19 cellular contexts compared by ENCODE assay signal in the genomic region with DNA sequence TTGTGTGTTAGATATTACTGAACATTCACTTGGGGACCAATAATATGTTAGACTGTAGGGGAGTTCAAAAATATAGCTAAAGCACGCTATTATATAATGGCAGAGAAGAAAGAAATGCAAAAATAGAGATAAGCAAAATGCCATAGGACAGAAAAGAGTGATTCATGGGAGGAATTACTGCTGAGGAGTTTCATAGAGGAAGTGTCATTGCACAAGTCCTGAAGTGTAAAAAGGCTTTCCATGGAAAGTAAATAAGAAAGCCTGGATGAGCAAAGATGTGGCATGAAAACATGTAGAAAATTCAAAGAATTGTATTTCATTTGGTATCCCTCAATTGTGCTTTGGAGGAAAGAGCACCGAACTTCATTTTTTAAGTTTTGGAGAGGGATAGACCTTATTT. TPM values are rescaled to one million over a fixed set of nuclear protein-coding genes. Genes with fewer than 3 reads are reported as not detected.
DNase-seq lines count a peak whose midpoint lies in the region; FAIRE-seq and TF ChIP-seq lines count a peak whose summit lies in the region.
"Had no signal": no experiment of that assay in that cellular context is flagged by ENCODE, and none has a peak within 500 bp of the region (broad histone marks: within the 10 kb centered on the region; RNA-seq: fewer than 3 reads in every experiment).

No MANE protein-coding gene starts in this region.

- peaks cover 24 to 31% of the 10 kb centered on the region in 2 donors for H3K36me3 Mint-ChIP-seq in CD14-positive monocyte

- intact Hi-C loops in CD14-positive monocyte (cut with micrococcal nuclease), result loop anchor here (2.0 to 10.0 kb wide), 3 partner anchors 97 to 175 kb away; no protein-coding TSS in a partner anchor

- no peak overlapping the region for H3K4me3 Mint-ChIP-seq in CD14-positive monocyte
- H3K4me3 Mint-ChIP-seq: activated CD4-positive, alpha-beta T cell treated with anti-CD3 and anti-CD28 coated beads, Interleukin-2, amount 10 ng/mL, durations not matched to agents 24 days and 14 days; activated naive CD4-positive, alpha-beta T cell treated with anti-CD3 and anti-CD28 coated beads for 36 hours had no signal

- H3K27me3 Mint-ChIP-seq in CD14-positive monocyte (ENCODE audit: low read depth in 3 of 3), result no peaks in the 10 kb centered on the region
- H3K27me3 Mint-ChIP-seq: activated CD4-positive, alpha-beta T cell treated with anti-CD3 and anti-CD28 coated beads, Interleukin-2, amount 10 ng/mL, durations not matched to agents 24 days and 14 days had no signal

- H3K4me2 ChIP-seq in MM.1S (ENCODE audit: low read depth, low read length), result no peak overlapping the region

- H3K9me2 ChIP-seq in MM.1S (replicated peaks; ENCODE audit: insufficient read depth, low read length), result no peaks in the 10 kb centered on the region

- H3K27ac ChIP-seq in MM.1S (ENCODE audit: low read length), result no peak overlapping the region
- H3K27ac ChIP-seq: thyroid gland had no signal

- peak overlapping the region; percentile 23 to 83 (median 69) for H3K27ac Mint-ChIP-seq in CD14-positive monocyte
- H3K27ac Mint-ChIP-seq: activated CD4-positive, alpha-beta T cell treated with anti-CD3 and anti-CD28 coated beads, Interleukin-2, amount 10 ng/mL, durations not matched to agents 24 days and 14 days; activated naive CD4-positive, alpha-beta T cell treated with anti-CD3 and anti-CD28 coated beads for 36 hours had no signal

- no peaks in the 10 kb centered on the region for H3K9me3 Mint-ChIP-seq in CD14-positive monocyte
- H3K9me3 Mint-ChIP-seq: activated CD4-positive, alpha-beta T cell treated with anti-CD3 and anti-CD28 coated beads, Interleukin-2, amount 10 ng/mL, durations not matched to agents 24 days and 14 days; activated naive CD4-positive, alpha-beta T cell treated with anti-CD3 and anti-CD28 coated beads for 36 hours had no signal

- H3K9me3 ChIP-seq in adipocyte (ENCODE audit: control insufficient read depth, low read length) (no peaks in the 10 kb centered on the region), MM.1S (replicated peaks; ENCODE audit: insufficient read depth, low read length) (no peaks in the 10 kb centered on the region)
- H3K9me3 ChIP-seq: thyroid gland had no signal

- no peak for FAIRE-seq in RCC 7860 (lab: Jason Lieb, UNC)
- FAIRE-seq: D721Med, GM12878, small intestine had no signal

- TF ChIP-seq CTCF in CD14-positive monocyte (IDR thresholded peaks at IDR 0.05) (no peak), fibroblast of villous mesenchyme (IDR thresholded peaks at IDR 0.05; ENCODE audit: insufficient read depth, low read depth, low read length) (no peak), MM.1S (IDR thresholded peaks at IDR 0.05; ENCODE audit: low read length) (no peak)

- no peak overlapping the region for H3K4me3 ChIP-seq in adipocyte (ENCODE audit: low read length)
- H3K4me3 ChIP-seq in fibroblast of villous mesenchyme (ENCODE audit: low read depth, low read length), result no peak overlapping the region
- H3K4me3 ChIP-seq in MM.1S (ENCODE audit: low read length), result no peak overlapping the region
- H3K4me3 ChIP-seq: GM12878, thyroid gland had no signal

- no peaks in the 10 kb centered on the region for H3K27me3 ChIP-seq in adipocyte (replicated peaks; ENCODE audit: control insufficient read depth, insufficient read depth, low read length)
- no peaks in the 10 kb centered on the region for H3K27me3 ChIP-seq in MM.1S (replicated peaks; ENCODE audit: insufficient read depth, low read length)
- H3K27me3 ChIP-seq: thyroid gland had no signal

- H3K4me1 Mint-ChIP-seq in CD14-positive monocyte, result peaks cover 15% of the 10 kb centered on the region

- H2AFZ ChIP-seq in MM.1S (ENCODE audit: low read length), result no peak overlapping the region

- H3K4me1 ChIP-seq in adipocyte (ENCODE audit: control insufficient read depth, insufficient read depth, low read length), result peaks cover 17% of the 10 kb centered on the region
- H3K4me1 ChIP-seq in MM.1S (ENCODE audit: low read length), result peaks cover 17% of the 10 kb centered on the region
- H3K4me1 ChIP-seq: thyroid gland had no signal

- no peak for DNase-seq in CD14-positive monocyte (ENCODE audit: low spot score)
- peak; percentile 15 to 21 for DNase-seq in Kasumi-1 (lab: John Stamatoyannopoulos, UW)
- peak; percentile 58 for DNase-seq in adipocyte (ENCODE audit: low read depth)
- DNase-seq in fibroblast of villous mesenchyme (ENCODE audit: low read depth), result peak; percentile 28
- DNase-seq in RCC 7860 (ENCODE audit: low spot score), result no peak
- no peak for DNase-seq in NCI-H345 treated with DMSO at 0.1 percent for 48 hours (lab: John Stamatoyannopoulos, UW; ENCODE audit: unreplicated experiment)
- no peak for DNase-seq in MM.1S
- no peak for DNase-seq in activated CD8-positive, alpha-beta memory T cell treated with anti-CD3 and anti-CD28 coated beads, Interleukin-2, amount 50 U/mL, for 4 hours
- DNase-seq: activated CD4-positive, alpha-beta T cell treated with anti-CD3 and anti-CD28 coated beads, Interleukin-2, amount 10 ng/mL, durations not matched to agents 24 days and 14 days; activated CD8-positive, alpha-beta memory T cell treated with anti-CD3 and anti-CD28 coated beads, Interleukin-2, amount 50 U/mL, for 48 hours; activated naive CD4-positive, alpha-beta T cell treated with anti-CD3 and anti-CD28 coated beads for 36 hours; dermis blood vessel endothelial cell; head of caudate nucleus; NCI-H1092 treated with DMSO at 0.1 percent for 48 hours; T-helper 9 cell; thyroid gland had no signal

- peaks cover 9% of the 10 kb centered on the region for H3F3A ChIP-seq in MM.1S (ENCODE audit: insufficient read depth, low read length)

- no peaks in the 10 kb centered on the region for H4K20me1 ChIP-seq in MM.1S (ENCODE audit: insufficient read depth, low read length)

- H3K79me2 ChIP-seq in MM.1S (ENCODE audit: low read length), result no peaks in the 10 kb centered on the region

- H3K36me3 ChIP-seq in adipocyte (ENCODE audit: control insufficient read depth, insufficient read depth, low read length, severe bottlenecking) (no peaks in the 10 kb centered on the region), MM.1S (replicated peaks; ENCODE audit: insufficient read depth, low read length) (no peaks in the 10 kb centered on the region)
- H3K36me3 ChIP-seq: thyroid gland had no signal

- H3K9ac ChIP-seq in adipocyte (ENCODE audit: low read length) (no peak overlapping the region), MM.1S (ENCODE audit: low read length) (no peak overlapping the region)

RNA-seq across cellular contexts. Expression of gene HMGB2, which starts 14.5 kb away (rescaled TPM):
- polyA plus RNA-seq in CD14-positive monocyte, result 100 to 1,000 TPM; 248 to 299 TPM
- total RNA-seq in fibroblast of villous mesenchyme, result 33.8 and 60.0 TPM in 2 replicates

RNA-seq across cellular contexts. Expression of gene SAP30, which starts 51.1 kb away (rescaled TPM):
- 10 to 100 TPM; 16.5 to 32.2 TPM for polyA plus RNA-seq in CD14-positive monocyte
- 13.2 and 21.2 TPM in 2 replicates for total RNA-seq in fibroblast of villous mesenchyme

Comparison
In these comparisons a context has a peak if more than half of its experiments do, and no peak if none do; other contexts are left out.
1. DNase-seq: peak in Kasumi-1 (2 of 2), adipocyte (single experiment) and fibroblast of villous mesenchyme (single experiment); none in CD14-positive monocyte (single experiment), RCC 7860 (single experiment), NCI-H345 treated with DMSO at 0.1 percent for 48 hours (single experiment), MM.1S (single experiment) and activated CD8-positive, alpha-beta memory T cell treated with anti-CD3 and anti-CD28 coated beads, Interleukin-2, amount 50 U/mL, for 4 hours (single experiment).